Comparison of ENCODE assay signal across 9 cellular contexts in genomic region chr19:33143897-33144405, GRCh38. TPM values are rescaled to one million over a fixed set of nuclear protein-coding genes. Genes with fewer than 3 reads are reported as not detected.
DNase-seq lines count a peak whose midpoint lies in the region; ATAC-seq and TF ChIP-seq lines count a peak whose summit lies in the region.
"Had no signal": no experiment of that assay in that cellular context is flagged by ENCODE, and none has a peak within 500 bp of the region (broad histone marks: within the 10 kb centered on the region; RNA-seq: fewer than 3 reads in every experiment).

No MANE protein-coding gene starts in this region.

- no peaks in the 10 kb centered on the region for H3K36me3 ChIP-seq in DOHH2 (ENCODE audit: control insufficient read depth, low read length)

- H3K9me3 ChIP-seq in DOHH2 (ENCODE audit: control insufficient read depth, insufficient read depth, low read length): no peaks in the 10 kb centered on the region

- DNase-seq in NCI-H2196 treated with DMSO at 0.1 percent for 48 hours (lab: John Stamatoyannopoulos, UW; ENCODE audit: unreplicated experiment) (peak; percentile 45), cerebellum (ENCODE audit: low spot score) (peak; percentile 83), left lobe of liver (ENCODE audit: low spot score) (peak; percentile 68), cortex of kidney (lab: John Stamatoyannopoulos, UW) (no peak)
- DNase-seq in activated CD4-positive, CD25-positive, alpha-beta regulatory T cell treated with anti-CD3 and anti-CD28 coated beads, Interleukin-2, amount 50 U/mL, for 72 hours: peak; percentile 62
- peak; percentile 42 to 50 for DNase-seq in stimulated activated CD4-positive, alpha-beta T cell treated with anti-CD3 and anti-CD28 coated beads, Interleukin-4, amount 100 ng/mL, for 4 hours

- no peaks in the 10 kb centered on the region for H3F3A ChIP-seq in DOHH2 (ENCODE audit: control insufficient read depth, insufficient read depth)

- no peaks in the 10 kb centered on the region for H3K27me3 ChIP-seq in DOHH2 (ENCODE audit: control insufficient read depth, low read length)

- peak; percentile 93 for TF ChIP-seq CTCF in DOHH2 (IDR thresholded peaks at IDR 0.05; ENCODE audit: low read depth, low read length, poor library complexity, severe bottlenecking)

- ATAC-seq in HG02759 (IDR thresholded peaks at IDR 0.05; ENCODE audit: unreplicated experiment) (peak; percentile 73), left lobe of liver (peak; percentile 99)

- no peaks in the 10 kb centered on the region for H3K79me2 ChIP-seq in DOHH2 (ENCODE audit: control insufficient read depth, low read length)

- H3K4me1 ChIP-seq in DOHH2 (ENCODE audit: control insufficient read depth, low read length): no peaks in the 10 kb centered on the region

- H3K4me2 ChIP-seq in DOHH2 (ENCODE audit: low read length): no peak overlapping the region

- no peak overlapping the region for H3K4me3 ChIP-seq in DOHH2 (ENCODE audit: low read length)

- H4K20me1 ChIP-seq in DOHH2 (ENCODE audit: control insufficient read depth, insufficient read depth, low read depth, low read length): no peaks in the 10 kb centered on the region

- no peaks in the 10 kb centered on the region for H3K9me2 ChIP-seq in DOHH2 (replicated peaks; ENCODE audit: control insufficient read depth, low read length)

- no peak overlapping the region for H3K27ac ChIP-seq in DOHH2 (ENCODE audit: low read depth, low read length)
- H3K27ac ChIP-seq: epithelial cell of prostate had no signal

RNA-seq across cellular contexts. Expression of gene WDR88, which starts 12.0 kb away (rescaled TPM):
- total RNA-seq in cerebellum: not detected
- not detected for total RNA-seq in left lobe of liver

RNA-seq across cellular contexts. Expression of gene LRP3, which starts 50.2 kb away (rescaled TPM):
- total RNA-seq in cerebellum (40.0 TPM), left lobe of liver (45.7 TPM)
